ENCODE assay signal across 32 cellular contexts in the genomic region with DNA sequence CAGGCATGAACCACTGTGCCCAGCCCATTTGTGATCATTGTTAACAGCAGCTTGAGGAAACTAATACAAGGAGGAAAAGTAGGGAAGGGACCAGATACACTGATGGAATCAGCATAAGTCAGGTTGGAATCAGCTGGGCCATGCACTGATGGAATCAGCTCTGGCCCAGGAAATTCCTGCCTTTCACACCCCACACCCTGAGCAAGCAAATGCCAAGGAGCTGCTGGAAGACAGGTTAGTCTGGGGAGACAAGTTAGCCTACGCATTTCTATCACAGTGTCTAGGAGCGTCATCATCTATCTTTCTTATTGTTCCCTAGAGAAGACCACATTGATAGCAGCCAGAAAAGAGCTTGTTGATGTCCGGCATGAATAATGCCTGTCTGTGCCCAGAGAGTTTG.
"Had no signal": no experiment of that assay in that cellular context is flagged by ENCODE, and none has a peak within 500 bp of the region (broad histone marks: within the 10 kb centered on the region; RNA-seq: fewer than 3 reads in every experiment).

No MANE protein-coding gene starts in this region.

- H2AFZ ChIP-seq: PC-9 had no signal

- DNase-seq: activated CD4-positive, alpha-beta T cell treated with anti-CD3 and anti-CD28 coated beads for 1 hour; activated CD4-positive, alpha-beta T cell treated with anti-CD3 and anti-CD28 coated beads for 48 hours; activated CD4-positive, alpha-beta T cell treated with anti-CD3 and anti-CD28 coated beads, Interleukin-2, amount 50 U/mL, for 4 hours; activated CD4-positive, CD25-positive, alpha-beta regulatory T cell; activated CD8-positive, alpha-beta T cell treated with anti-CD3 and anti-CD28 coated beads for 36 hours; activated gamma-delta T cell; activated naive CD4-positive, alpha-beta T cell treated with Interleukin-2 at 50 U/mL for 16 hours; activated naive CD8-positive, alpha-beta T cell treated with anti-CD3 and anti-CD28 coated beads, Interleukin-2, amount 10 ng/mL, durations not matched to agents 7 days and 5 days; activated T-cell treated with anti-CD3 and anti-CD28 coated beads, Interleukin-2, amount 50 U/mL, for 24 hours; amygdala; Karpas-422; KBM-7; NCI-H1105; NCI-H1417 treated with DMSO at 0.1 percent for 48 hours; NCI-H187 treated with DMSO at 0.1 percent for 48 hours; NCI-H2081; NCI-H2171 treated with DMSO at 0.1 percent for 48 hours; NCI-H2227 treated with DMSO at 0.1 percent for 48 hours; NCI-H446 treated with DMSO at 0.1 percent for 48 hours; NCI-H524; NCI-H69; NK-92 treated with Interleukin-12 subunit alpha and Interleukin-12 subunit beta, amount 100 ng/mL, for 24 hours; PC-9; SIG-M5; SW 1271; T1000; WERI-Rb-1 had no signal

- H3K4me2 ChIP-seq: PC-9 had no signal

- ATAC-seq: activated CD8-positive, alpha-beta T cell treated with anti-CD3 and anti-CD28 coated beads for 36 hours; Right ventricle myocardium inferior had no signal

- H3K9me3 ChIP-seq: ascending aorta had no signal

- H3K36me3 ChIP-seq: ascending aorta, cardiac muscle cell, WERI-Rb-1 had no signal

- H3K4me3 ChIP-seq: ascending aorta, cardiac muscle cell, PC-9 had no signal

- H3K4me1 ChIP-seq: ascending aorta had no signal

- FAIRE-seq: RCC 7860 had no signal

- H3K27me3 ChIP-seq: ascending aorta, cardiac muscle cell had no signal

- H3K27ac ChIP-seq: ascending aorta, cardiac muscle cell, PC-9, RWPE1, WERI-Rb-1 had no signal
